Comparison of ENCODE assay signal across 8 cellular contexts in the genomic region with DNA sequence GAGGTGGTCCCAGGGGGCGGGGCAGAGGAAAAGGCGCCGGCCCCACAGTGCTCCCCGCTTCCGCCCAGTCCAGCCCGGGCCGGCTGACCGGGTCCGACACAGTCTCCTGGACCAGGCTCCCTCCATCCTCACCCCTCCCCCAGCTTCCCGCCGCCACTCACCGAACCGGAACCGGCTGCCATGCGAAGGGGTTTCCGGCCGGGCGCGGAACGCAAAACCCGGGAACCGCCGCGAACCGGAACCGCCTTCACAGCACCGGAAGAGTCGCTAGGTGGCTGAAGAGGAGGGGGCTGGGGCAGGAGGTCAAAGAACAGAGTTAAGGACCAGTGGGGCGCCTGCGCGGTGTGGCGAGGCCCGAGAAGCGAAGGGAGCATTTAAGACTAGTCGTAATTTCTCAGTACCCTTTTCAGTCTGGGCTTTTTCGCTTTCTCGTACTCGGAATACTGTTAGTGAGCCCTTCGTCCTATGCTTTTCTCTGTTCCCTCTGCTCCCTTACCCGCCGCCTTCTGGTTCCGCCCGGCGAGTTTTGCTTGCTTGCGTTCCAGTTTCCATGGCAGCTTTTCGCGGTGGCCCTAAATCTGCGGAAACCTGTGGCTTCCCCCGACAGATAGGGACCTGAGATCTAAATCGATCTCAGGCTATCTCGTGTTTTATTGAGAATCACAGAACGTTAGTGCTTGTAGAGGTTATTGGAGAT.
DNase-seq lines count a peak whose midpoint lies in the region; FAIRE-seq and TF ChIP-seq lines count a peak whose summit lies in the region.

A gene (minus strand): TSS at position 213 of the 697 bp plus-strand sequence. CDS start 4,607 bp downstream, outside the sequence.

- no peaks in the 10 kb centered on the region for H3K36me3 Mint-ChIP-seq in nephron (ENCODE audit: low read depth)
- H3K36me3 Mint-ChIP-seq in stimulated activated naive CD8-positive, alpha-beta T cell treated with anti-CD3 and anti-CD28 coated beads, Interleukin-15, Interleukin-2, amounts not matched to agents 100 ng/mL and 50 ng/mL, for 24 hours (ENCODE audit: low read depth): peaks cover 8% of the 10 kb centered on the region

- H3K4me3 Mint-ChIP-seq in nephron: peak within 1 kb of the TSS; percentile 90 to 95 (median 92)
- peak within 1 kb of the TSS; percentile 95 for H3K4me3 Mint-ChIP-seq in stimulated activated naive CD8-positive, alpha-beta T cell treated with anti-CD3 and anti-CD28 coated beads, Interleukin-15, Interleukin-2, amounts not matched to agents 100 ng/mL and 50 ng/mL, for 24 hours

- H3K27me3 Mint-ChIP-seq in nephron (ENCODE audit: low read depth): peaks cover 4% of the 10 kb centered on the region
- no peaks in the 10 kb centered on the region for H3K27me3 Mint-ChIP-seq in stimulated activated naive CD8-positive, alpha-beta T cell treated with anti-CD3 and anti-CD28 coated beads, Interleukin-15, Interleukin-2, amounts not matched to agents 100 ng/mL and 50 ng/mL, for 24 hours

- DNase-seq in EH (ENCODE audit: low read depth) (peak; percentile 84), H54 (ENCODE audit: insufficient read length, low spot score) (peak; percentile 62), SHP77 (lab: John Stamatoyannopoulos, UW) (peak; percentile 85), fibroblast of pulmonary artery (ENCODE audit: low read depth) (peak; percentile 89)
- DNase-seq in activated effector memory CD4-positive, alpha-beta T cell treated with Interleukin-2 at 50 U/mL for 16 hours: peak; percentile 86

- H4K20me1 ChIP-seq in Loucy (ENCODE audit: insufficient read depth, low read length, poor library complexity, severe bottlenecking): peaks cover 20% of the 10 kb centered on the region

- peaks cover 51% of the 10 kb centered on the region for H3K79me2 ChIP-seq in Loucy (ENCODE audit: insufficient read depth, low read length)

- no peaks in the 10 kb centered on the region for H3K9me3 Mint-ChIP-seq in nephron
- H3K9me3 Mint-ChIP-seq in stimulated activated naive CD8-positive, alpha-beta T cell treated with anti-CD3 and anti-CD28 coated beads, Interleukin-15, Interleukin-2, amounts not matched to agents 100 ng/mL and 50 ng/mL, for 24 hours: no peaks in the 10 kb centered on the region

- no peak for TF ChIP-seq CTCF in Loucy (conservative IDR thresholded peaks at IDR 0.05; ENCODE audit: low read length)
- peak; percentile 9 for TF ChIP-seq CTCF in fibroblast of pulmonary artery (IDR thresholded peaks at IDR 0.05; ENCODE audit: low read length, missing control alignments)
- peak; percentile 14 to 23 (median 14) for TF ChIP-seq CTCF in nephron (IDR thresholded peaks at IDR 0.05; ENCODE audit: unreplicated experiment in 3 of 3)

- H3K27me3 ChIP-seq in Loucy (ENCODE audit: insufficient read depth, low read length, poor library complexity, severe bottlenecking): no peaks in the 10 kb centered on the region

- H3K4me1 ChIP-seq in Loucy (ENCODE audit: insufficient read depth, low read length, poor library complexity, severe bottlenecking): peaks cover 33% of the 10 kb centered on the region

- H3K4me2 ChIP-seq in Loucy (ENCODE audit: low read depth, low read length, poor library complexity, severe bottlenecking): peak within 1 kb of the TSS; percentile 97

- no peaks in the 10 kb centered on the region for H3F3A ChIP-seq in Loucy (ENCODE audit: low read depth)

- TF ChIP-seq POLR2A in H54 (IDR thresholded peaks at IDR 0.05; ENCODE audit: low read depth, low read length): peak; percentile 50; the same call in 1 of the 2 replicates

- H3K4me3 ChIP-seq in Loucy (ENCODE audit: low read length, poor library complexity, severe bottlenecking): peak within 1 kb of the TSS; percentile 88
- peak within 1 kb of the TSS; percentile 81 for H3K4me3 ChIP-seq in fibroblast of pulmonary artery (replicated peaks; ENCODE audit: low read depth, low read length)

- no peaks in the 10 kb centered on the region for H3K9me3 ChIP-seq in Loucy (ENCODE audit: insufficient read depth, low read depth, low read length)

- H2AFZ ChIP-seq in Loucy (ENCODE audit: low read length): peak within 1 kb of the TSS; percentile 96

- no peaks in the 10 kb centered on the region for H3K9me2 ChIP-seq in Loucy (replicated peaks; ENCODE audit: low read depth, low read length)

- H3K9ac ChIP-seq in Loucy (ENCODE audit: low read depth, low read length, poor library complexity, severe bottlenecking): peak within 1 kb of the TSS; percentile 86

- H3K36me3 ChIP-seq in Loucy (ENCODE audit: insufficient read depth, low read length): no peaks in the 10 kb centered on the region

- peaks cover 29% of the 10 kb centered on the region for H3K4me1 Mint-ChIP-seq in nephron
- peaks cover 50% of the 10 kb centered on the region for H3K4me1 Mint-ChIP-seq in stimulated activated naive CD8-positive, alpha-beta T cell treated with anti-CD3 and anti-CD28 coated beads, Interleukin-15, Interleukin-2, amounts not matched to agents 100 ng/mL and 50 ng/mL, for 24 hours (ENCODE audit: low read depth)

- peak within 1 kb of the TSS; percentile 97 to 99 (median 99) for H3K27ac Mint-ChIP-seq in nephron
- H3K27ac Mint-ChIP-seq in stimulated activated naive CD8-positive, alpha-beta T cell treated with anti-CD3 and anti-CD28 coated beads, Interleukin-15, Interleukin-2, amounts not matched to agents 100 ng/mL and 50 ng/mL, for 24 hours: peak within 1 kb of the TSS; percentile 94

- FAIRE-seq in H54 (lab: Jason Lieb, UNC): peak; percentile 23

Comparison
In these comparisons a context has a peak if more than half of its experiments do, and no peak if none do; other contexts are left out.
1. Peak in every context shown above with its lines: DNase-seq and H3K4me3 ChIP-seq.